ENCODE assay signal across 8 cellular contexts in the genomic region with DNA sequence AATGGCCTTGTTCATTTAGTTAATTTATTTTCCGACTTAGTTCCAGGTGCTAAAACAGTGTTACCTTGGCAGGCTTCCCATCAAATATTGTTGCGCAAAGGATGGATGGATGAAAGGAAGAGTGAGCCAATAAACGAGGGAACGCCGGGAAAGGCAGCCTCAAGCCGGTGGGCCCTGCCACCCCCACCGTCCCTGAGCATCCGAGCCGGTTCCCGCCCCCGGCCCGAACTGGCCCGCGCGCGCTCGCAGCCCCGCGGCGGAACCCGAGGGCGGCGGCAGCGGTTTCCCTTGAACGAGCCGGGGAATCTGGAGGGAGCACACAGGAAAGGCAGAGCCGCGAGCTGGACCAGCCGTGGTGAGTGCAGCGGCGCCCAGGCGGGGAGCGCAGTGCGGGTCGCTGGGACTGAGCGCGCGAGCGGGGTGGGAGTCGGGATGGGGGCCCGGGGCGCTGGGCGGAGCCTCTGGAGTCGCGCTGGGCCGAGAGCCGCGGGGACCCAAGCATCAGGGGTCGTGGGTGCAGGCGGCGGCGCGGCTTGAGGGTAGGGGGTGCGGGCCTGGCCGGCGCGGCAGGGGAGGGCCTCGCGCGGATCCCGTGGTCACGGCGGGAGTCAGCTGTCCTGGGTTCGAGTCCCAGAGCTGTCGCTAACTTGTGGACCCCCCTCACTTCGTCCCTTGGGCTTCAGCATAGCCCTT. TPM values are rescaled to one million over a fixed set of nuclear protein-coding genes. Genes with fewer than 3 reads are reported as not detected.
DNase-seq lines count a peak whose midpoint lies in the region; ATAC-seq and TF ChIP-seq lines count a peak whose summit lies in the region.

A gene with protein sequence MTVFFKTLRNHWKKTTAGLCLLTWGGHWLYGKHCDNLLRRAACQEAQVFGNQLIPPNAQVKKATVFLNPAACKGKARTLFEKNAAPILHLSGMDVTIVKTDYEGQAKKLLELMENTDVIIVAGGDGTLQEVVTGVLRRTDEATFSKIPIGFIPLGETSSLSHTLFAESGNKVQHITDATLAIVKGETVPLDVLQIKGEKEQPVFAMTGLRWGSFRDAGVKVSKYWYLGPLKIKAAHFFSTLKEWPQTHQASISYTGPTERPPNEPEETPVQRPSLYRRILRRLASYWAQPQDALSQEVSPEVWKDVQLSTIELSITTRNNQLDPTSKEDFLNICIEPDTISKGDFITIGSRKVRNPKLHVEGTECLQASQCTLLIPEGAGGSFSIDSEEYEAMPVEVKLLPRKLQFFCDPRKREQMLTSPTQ (plus strand): TSS at position 331 of the 693 bp plus-strand sequence. CDS start 4,057 bp downstream, outside the sequence.

- H3K4me3 ChIP-seq in lower lobe of right lung, result peak within 1 kb of the TSS; percentile 97

- peak; percentile 82 for ATAC-seq in GM19328 (IDR thresholded peaks at IDR 0.05; ENCODE audit: unreplicated experiment)
- peak; percentile 90 for ATAC-seq in HG03460 (IDR thresholded peaks at IDR 0.05; ENCODE audit: unreplicated experiment)
- ATAC-seq in lower lobe of right lung, result peak; percentile 97 to 98

- H3K27ac ChIP-seq in lower lobe of right lung, result peak within 1 kb of the TSS; percentile 70

- no peaks in the 10 kb centered on the region for H3K9me3 ChIP-seq in lower lobe of right lung

- H3K4me1 Mint-ChIP-seq in CD14-positive monocyte, result peaks cover 21% of the 10 kb centered on the region
- H3K4me1 Mint-ChIP-seq in activated CD4-positive, alpha-beta memory T cell treated with anti-CD3 and anti-CD28 coated beads, Interleukin-2, amount 10 ng/mL, durations not matched to agents 7 days and 5 days, result peaks cover 36% of the 10 kb centered on the region

- intact Hi-C loops in CD14-positive monocyte (cut with micrococcal nuclease), result no loop called here
- intact Hi-C loops in lower lobe of right lung (cut with DNase I), result no loop called here

- peaks cover 0 to 3% (median 2%) of the 10 kb centered on the region in 3 donors for H3K27me3 Mint-ChIP-seq in CD14-positive monocyte (ENCODE audit: low read depth in 3 of 3)
- H3K27me3 Mint-ChIP-seq in activated CD4-positive, alpha-beta memory T cell treated with anti-CD3 and anti-CD28 coated beads, Interleukin-2, amount 10 ng/mL, durations not matched to agents 7 days and 5 days, result no peaks in the 10 kb centered on the region

- CTCF ChIA-PET in activated CD4-positive, alpha-beta memory T cell treated with anti-CD3 and anti-CD28 coated beads, Interleukin-2, amount 10 ng/mL, durations not matched to agents 7 days and 5 days (lab: Charles Lee), result interaction anchor here (1.8 to 4.4 kb wide), 2 partner anchors 150 to 186 kb away, joined by 4 to 30 read pairs; a partner anchor contains a TSS

- TF ChIP-seq CTCF in CD14-positive monocyte (IDR thresholded peaks at IDR 0.05) (no peak), lower lobe of right lung (IDR thresholded peaks at IDR 0.05) (no peak)

- peak within 1 kb of the TSS in 3 of 7 donors; percentile 52 to 75 (median 54) for H3K27ac Mint-ChIP-seq in CD14-positive monocyte
- H3K27ac Mint-ChIP-seq in activated CD4-positive, alpha-beta memory T cell treated with anti-CD3 and anti-CD28 coated beads, Interleukin-2, amount 10 ng/mL, durations not matched to agents 7 days and 5 days, result peak within 1 kb of the TSS; percentile 75

- peak within 1 kb of the TSS; percentile 85 to 93 for H3K4me3 Mint-ChIP-seq in CD14-positive monocyte
- H3K4me3 Mint-ChIP-seq in activated CD4-positive, alpha-beta memory T cell treated with anti-CD3 and anti-CD28 coated beads, Interleukin-2, amount 10 ng/mL, durations not matched to agents 7 days and 5 days, result peak within 1 kb of the TSS; percentile 90

- peaks cover 11 to 12% of the 10 kb centered on the region in 2 donors for H3K36me3 Mint-ChIP-seq in CD14-positive monocyte
- peaks cover 32% of the 10 kb centered on the region for H3K36me3 Mint-ChIP-seq in activated CD4-positive, alpha-beta memory T cell treated with anti-CD3 and anti-CD28 coated beads, Interleukin-2, amount 10 ng/mL, durations not matched to agents 7 days and 5 days (ENCODE audit: low read depth)

- H3K4me1 ChIP-seq in lower lobe of right lung, result peaks cover 15% of the 10 kb centered on the region

- no peaks in the 10 kb centered on the region for H3K9me3 Mint-ChIP-seq in CD14-positive monocyte
- no peaks in the 10 kb centered on the region for H3K9me3 Mint-ChIP-seq in activated CD4-positive, alpha-beta memory T cell treated with anti-CD3 and anti-CD28 coated beads, Interleukin-2, amount 10 ng/mL, durations not matched to agents 7 days and 5 days

- DNase-seq in CD14-positive monocyte (ENCODE audit: low spot score), result peak; percentile 70
- peak; percentile 74 for DNase-seq in NCI-H748 treated with DMSO at 0.1 percent for 48 hours (lab: John Stamatoyannopoulos, UW)
- DNase-seq in activated CD4-positive, alpha-beta memory T cell treated with anti-CD3 and anti-CD28 coated beads, Interleukin-2, amount 10 ng/mL, durations not matched to agents 7 days and 5 days, result peak; percentile 82
- peak; percentile 88 for DNase-seq in ecto neural progenitor cell (ENCODE audit: low spot score)
- DNase-seq in lower lobe of right lung, result peak; percentile 78
- peak; percentile 64 to 80 (median 67) for DNase-seq in stimulated activated CD4-positive, alpha-beta T cell treated with anti-CD3 and anti-CD28 coated beads, TNF-alpha, amount 100 ng/mL, for 24 hours (ENCODE audit: low read depth in 3 of 3)

- POLR2A ChIA-PET in activated CD4-positive, alpha-beta memory T cell treated with anti-CD3 and anti-CD28 coated beads, Interleukin-2, amount 10 ng/mL, durations not matched to agents 7 days and 5 days (lab: Charles Lee), result interaction anchor here (0.8 to 3.4 kb wide), 14 partner anchors 9 to 627 kb away, joined by 3 to 30 read pairs (median 4); a partner anchor contains a TSS

- no peaks in the 10 kb centered on the region for H3K27me3 ChIP-seq in lower lobe of right lung (ENCODE audit: low read depth)

- peaks cover 10% of the 10 kb centered on the region for H3K36me3 ChIP-seq in lower lobe of right lung

RNA-seq across cellular contexts. Expression of the gene that starts here (rescaled TPM):
- 10 to 100 TPM; 10.0 to 11.0 TPM for polyA plus RNA-seq in CD14-positive monocyte
- total RNA-seq in activated CD4-positive, alpha-beta memory T cell treated with anti-CD3 and anti-CD28 coated beads, Interleukin-2, amount 10 ng/mL, durations not matched to agents 7 days and 5 days, result 10 to 100 TPM; 46.9 to 50.4 TPM
- 19.8 TPM for total RNA-seq in lower lobe of right lung

Comparison
In these comparisons a context has a peak if more than half of its experiments do, and no peak if none do; other contexts are left out.
1. Peak in every context shown above with its lines: DNase-seq, ATAC-seq, H3K4me3 ChIP-seq and H3K27ac ChIP-seq.